8 cellular contexts compared by ENCODE assay signal in the genomic region with DNA sequence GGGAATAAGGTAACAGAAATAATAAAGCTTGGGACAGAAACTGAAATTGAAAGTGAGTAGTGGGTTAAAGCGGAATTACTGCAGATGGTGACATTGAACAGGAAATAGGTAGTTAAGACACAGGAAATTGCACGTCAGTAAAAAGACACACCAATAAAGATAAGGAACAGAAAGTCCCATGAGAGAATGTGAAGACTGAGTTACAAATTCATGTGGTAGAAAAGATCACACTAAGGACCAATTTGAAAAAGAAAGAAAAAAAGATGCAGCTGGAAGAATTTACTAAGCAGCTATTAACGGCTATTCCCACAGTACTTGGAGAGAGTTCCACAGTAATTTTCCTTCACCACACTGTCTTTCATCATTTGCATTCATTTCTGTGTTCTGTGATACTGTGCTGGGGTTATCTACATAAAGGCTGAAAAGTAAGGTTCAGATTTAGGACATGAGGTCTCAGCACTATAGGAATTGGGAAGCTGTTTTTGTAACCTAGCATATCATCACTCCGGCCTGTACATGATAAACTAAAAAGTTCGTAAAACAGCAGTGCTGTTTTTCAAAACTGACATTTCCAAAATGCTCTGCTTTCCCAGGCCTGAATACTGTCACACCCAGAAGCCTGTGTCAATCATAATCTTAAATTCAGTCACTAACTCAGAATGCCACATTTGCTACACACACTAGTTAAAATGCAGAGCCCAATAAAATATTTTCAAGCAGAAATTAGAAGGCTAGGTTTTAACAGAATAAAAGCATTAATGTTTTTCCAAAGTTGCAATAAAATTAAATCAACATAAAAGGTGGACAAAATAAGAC. TPM values are rescaled to one million over a fixed set of nuclear protein-coding genes. Genes with fewer than 3 reads are reported as not detected.
A peak's percentile ranks its signal among the peaks of the same experiment; 100 is the strongest.
DNase-seq lines count a peak whose midpoint lies in the region; ATAC-seq, FAIRE-seq and TF ChIP-seq lines count a peak whose summit lies in the region.

No MANE protein-coding gene starts in this region.

- H3K36me3 ChIP-seq in kidney (ENCODE audit: control insufficient read depth in 1 of 2, insufficient read depth in 2 of 2, low read length in 2 of 2) (no peaks in the 10 kb centered on the region), upper lobe of right lung (no peaks in the 10 kb centered on the region)

- ATAC-seq in GM19395 (IDR thresholded peaks at IDR 0.05; ENCODE audit: unreplicated experiment) (peak; percentile 98), HG03354 (IDR thresholded peaks at IDR 0.05; ENCODE audit: poor library complexity, severe bottlenecking, unreplicated experiment) (peak; percentile 97), WTC11 (no peak), upper lobe of right lung (peak; percentile 88)

- peak overlapping the region; percentile 0 to 7 for H3K4me3 ChIP-seq in kidney (ENCODE audit: low read length in 2 of 2)
- peak overlapping the region; percentile 32 for H3K4me3 ChIP-seq in upper lobe of right lung

- H3K27ac ChIP-seq in kidney (ENCODE audit: low read depth in 2 of 2, low read length in 2 of 2): peak overlapping the region in 1 of 2 donors; percentile 52
- H3K27ac ChIP-seq in upper lobe of right lung: peak overlapping the region; percentile 62

- FAIRE-seq in kidney (lab: Jason Lieb, UNC): no peak

- H3K27me3 Mint-ChIP-seq in WTC11 (ENCODE audit: low read depth): no peaks in the 10 kb centered on the region

- DNase-seq in CD1c-positive myeloid dendritic cell (ENCODE audit: extremely low spot score) (peak; percentile 83), WTC11 (ENCODE audit: low spot score) (no peak), kidney (no peak), upper lobe of right lung (no peak), NCI-H1436 (lab: John Stamatoyannopoulos, UW) (no peak)
- no peak for DNase-seq in NK-92 treated with Interleukin-12 subunit alpha and Interleukin-12 subunit beta, amount 100 ng/mL, for 24 hours (lab: John Stamatoyannopoulos, UW)

- peaks cover 40% of the 10 kb centered on the region for H3K4me1 Mint-ChIP-seq in WTC11

- CTCF ChIA-PET in WTC11 (lab: Charles Lee): interaction anchor here (0.7 to 1.7 kb wide), 4 partner anchors 11 to 555 kb away, joined by 3 to 7 read pairs (median 4); no protein-coding TSS in a partner anchor

- H3K27ac Mint-ChIP-seq in WTC11: peak overlapping the region; percentile 88

- POLR2A ChIA-PET in WTC11 (lab: Charles Lee): interaction anchor here (0.7 kb wide), 1 partner anchor 349 kb away, joined by 3 read pairs; no protein-coding TSS in a partner anchor

- no peaks in the 10 kb centered on the region for H3K9me3 ChIP-seq in kidney (ENCODE audit: control insufficient read depth in 1 of 2, low read length in 2 of 2)
- H3K9me3 ChIP-seq in upper lobe of right lung: no peaks in the 10 kb centered on the region

- peaks cover 15% of the 10 kb centered on the region for H3K36me3 Mint-ChIP-seq in WTC11

- H3K9ac ChIP-seq in kidney (ENCODE audit: low read length in 2 of 2): no peak overlapping the region

- H3K9me3 Mint-ChIP-seq in WTC11: no peaks in the 10 kb centered on the region; the same call in 1 of the 2 replicates

- H3K4me1 ChIP-seq in kidney (ENCODE audit: control insufficient read depth in 1 of 2, insufficient read depth in 1 of 2, low read depth in 1 of 2, low read length in 2 of 2) (no peaks in the 10 kb centered on the region), upper lobe of right lung (peaks cover 8% of the 10 kb centered on the region)

- H3K4me3 Mint-ChIP-seq in WTC11: no peak overlapping the region

- intact Hi-C loops in kidney (cut with DNase I) (no loop called here), upper lobe of right lung (cut with DNase I) (no loop called here)

- no peak for TF ChIP-seq CTCF in WTC11 (IDR thresholded peaks at IDR 0.05)
- TF ChIP-seq CTCF in kidney (IDR thresholded peaks at IDR 0.05; ENCODE audit: borderline replicate concordance, extremely low read depth, insufficient read depth): no peak
- no peak for TF ChIP-seq CTCF in upper lobe of right lung (IDR thresholded peaks at IDR 0.05)

- H3K27me3 ChIP-seq in upper lobe of right lung: no peaks in the 10 kb centered on the region

TF ChIP-seq in WTC11, 78 proteins besides CTCF, POLR2A, EP300 and RAD21:
- TF ChIP-seq CREB1 (CRISPR knock-in tag; IDR thresholded peaks at IDR 0.05) (no peak), OVOL2 (CRISPR knock-in tag; IDR thresholded peaks at IDR 0.05; ENCODE audit: borderline replicate concordance) (no peak), SMAD4 (CRISPR knock-in tag; IDR thresholded peaks at IDR 0.05) (no peak), ZBTB21 (CRISPR knock-in tag; IDR thresholded peaks at IDR 0.05; ENCODE audit: borderline replicate concordance) (no peak), GABPB1 (CRISPR knock-in tag; IDR thresholded peaks at IDR 0.05) (no peak)
- TF ChIP-seq, protein P1, sequence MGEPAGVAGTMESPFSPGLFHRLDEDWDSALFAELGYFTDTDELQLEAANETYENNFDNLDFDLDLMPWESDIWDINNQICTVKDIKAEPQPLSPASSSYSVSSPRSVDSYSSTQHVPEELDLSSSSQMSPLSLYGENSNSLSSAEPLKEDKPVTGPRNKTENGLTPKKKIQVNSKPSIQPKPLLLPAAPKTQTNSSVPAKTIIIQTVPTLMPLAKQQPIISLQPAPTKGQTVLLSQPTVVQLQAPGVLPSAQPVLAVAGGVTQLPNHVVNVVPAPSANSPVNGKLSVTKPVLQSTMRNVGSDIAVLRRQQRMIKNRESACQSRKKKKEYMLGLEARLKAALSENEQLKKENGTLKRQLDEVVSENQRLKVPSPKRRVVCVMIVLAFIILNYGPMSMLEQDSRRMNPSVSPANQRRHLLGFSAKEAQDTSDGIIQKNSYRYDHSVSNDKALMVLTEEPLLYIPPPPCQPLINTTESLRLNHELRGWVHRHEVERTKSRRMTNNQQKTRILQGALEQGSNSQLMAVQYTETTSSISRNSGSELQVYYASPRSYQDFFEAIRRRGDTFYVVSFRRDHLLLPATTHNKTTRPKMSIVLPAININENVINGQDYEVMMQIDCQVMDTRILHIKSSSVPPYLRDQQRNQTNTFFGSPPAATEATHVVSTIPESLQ (CRISPR knock-in tag; IDR thresholded peaks at IDR 0.05): no peak
- TF ChIP-seq, protein P2, sequence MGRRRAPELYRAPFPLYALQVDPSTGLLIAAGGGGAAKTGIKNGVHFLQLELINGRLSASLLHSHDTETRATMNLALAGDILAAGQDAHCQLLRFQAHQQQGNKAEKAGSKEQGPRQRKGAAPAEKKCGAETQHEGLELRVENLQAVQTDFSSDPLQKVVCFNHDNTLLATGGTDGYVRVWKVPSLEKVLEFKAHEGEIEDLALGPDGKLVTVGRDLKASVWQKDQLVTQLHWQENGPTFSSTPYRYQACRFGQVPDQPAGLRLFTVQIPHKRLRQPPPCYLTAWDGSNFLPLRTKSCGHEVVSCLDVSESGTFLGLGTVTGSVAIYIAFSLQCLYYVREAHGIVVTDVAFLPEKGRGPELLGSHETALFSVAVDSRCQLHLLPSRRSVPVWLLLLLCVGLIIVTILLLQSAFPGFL (CRISPR knock-in tag; IDR thresholded peaks at IDR 0.05; ENCODE audit: borderline replicate concordance): no peak
- TF ChIP-seq, protein P3, sequence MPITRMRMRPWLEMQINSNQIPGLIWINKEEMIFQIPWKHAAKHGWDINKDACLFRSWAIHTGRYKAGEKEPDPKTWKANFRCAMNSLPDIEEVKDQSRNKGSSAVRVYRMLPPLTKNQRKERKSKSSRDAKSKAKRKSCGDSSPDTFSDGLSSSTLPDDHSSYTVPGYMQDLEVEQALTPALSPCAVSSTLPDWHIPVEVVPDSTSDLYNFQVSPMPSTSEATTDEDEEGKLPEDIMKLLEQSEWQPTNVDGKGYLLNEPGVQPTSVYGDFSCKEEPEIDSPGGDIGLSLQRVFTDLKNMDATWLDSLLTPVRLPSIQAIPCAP (CRISPR knock-in tag; IDR thresholded peaks at IDR 0.05): no peak

RNA-seq across cellular contexts. Expression of a gene that starts 42.9 kb away (rescaled TPM):
- 19.1 to 23.4 TPM (median 22.8 TPM) in 3 replicates for total RNA-seq in WTC11 (2021)
- 19.5 TPM for total RNA-seq in kidney
- polyA plus RNA-seq in kidney (ENCODE audit: insufficient read depth, low read depth, low replicate concordance): 5.4 TPM
- total RNA-seq in upper lobe of right lung: 19.2 TPM
